1 cellular context compared by ENCODE assay signal in the genomic region with DNA sequence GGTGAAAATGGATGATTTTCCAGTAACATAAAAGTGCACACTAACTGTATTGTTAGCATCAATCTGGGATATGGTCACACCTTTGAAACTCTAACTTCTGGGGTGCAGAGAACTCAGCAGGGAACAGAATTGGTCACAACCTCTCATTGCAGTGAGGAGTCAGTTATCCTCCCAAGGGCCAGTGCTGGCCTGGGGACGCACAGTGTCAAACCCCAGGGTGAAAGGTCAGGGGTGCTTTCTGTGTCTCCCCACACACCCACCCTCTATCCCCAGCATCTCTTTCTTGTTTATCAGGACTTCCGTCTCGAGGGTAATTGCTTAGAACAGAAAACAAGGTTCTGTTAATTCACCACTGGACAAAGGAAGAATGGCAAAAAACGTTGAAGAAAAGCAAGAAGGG.
TF ChIP-seq lines count a peak whose summit lies in the region.

No MANE protein-coding gene starts in this region.

TF ChIP-seq in GM12878, 131 proteins besides CTCF, POLR2A, EP300 and RAD21:
- TF ChIP-seq JUND (IDR thresholded peaks at IDR 0.05; ENCODE audit: low read depth, low read length) (no peak), NR2C1 (IDR thresholded peaks at IDR 0.05) (peak; percentile 83), RBBP5 (conservative IDR thresholded peaks at IDR 0.05) (no peak), NR2F1 (conservative IDR thresholded peaks at IDR 0.05) (peak; percentile 87), SMC3 (IDR thresholded peaks at IDR 0.05; ENCODE audit: borderline replicate concordance, low read length) (no peak), ZBTB11 (CRISPR knock-in tag; IDR thresholded peaks at IDR 0.05) (no peak), SREBF1 (IDR thresholded peaks at IDR 0.05; ENCODE audit: low read length) (no peak)
